Comparison of ENCODE assay signal across 10 cellular contexts in the genomic region with DNA sequence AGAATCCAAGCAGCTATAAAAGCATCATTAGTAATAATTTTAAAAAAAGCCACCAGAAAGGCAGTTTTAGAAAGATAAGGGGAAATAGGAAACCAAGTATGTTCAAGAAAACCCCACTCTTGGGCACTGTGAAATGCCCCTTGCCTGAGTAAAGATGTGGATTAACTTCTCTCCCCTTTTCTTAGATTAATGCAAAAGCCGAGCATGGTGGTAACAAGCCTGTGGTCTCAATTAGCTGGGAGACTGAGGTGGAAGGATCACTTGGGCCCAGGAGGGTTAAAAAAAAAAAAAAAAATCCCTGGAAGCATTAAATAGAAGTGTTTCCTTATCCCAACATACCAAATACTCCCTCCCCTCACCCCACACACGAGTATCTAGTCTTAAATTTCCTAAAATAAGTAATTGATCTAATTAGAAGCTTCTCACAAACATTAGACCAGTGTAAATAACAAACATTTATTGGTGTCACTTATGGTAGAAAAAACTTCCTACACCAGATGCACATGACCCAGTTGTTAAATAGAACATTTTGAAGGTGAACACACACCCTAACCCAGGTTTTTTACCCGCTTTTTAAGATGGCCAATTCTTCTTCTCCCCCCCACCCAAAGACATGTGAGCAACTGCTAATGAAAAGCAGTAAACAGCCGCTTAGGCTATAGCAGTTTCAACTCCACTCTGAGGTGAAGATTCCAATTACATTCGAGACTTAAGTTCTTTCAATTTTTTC. TPM values are rescaled to one million over a fixed set of nuclear protein-coding genes. Genes with fewer than 3 reads are reported as not detected.
A peak's percentile ranks its signal among the peaks of the same experiment; 100 is the strongest.
DNase-seq lines count a peak whose midpoint lies in the region; ATAC-seq, FAIRE-seq and TF ChIP-seq lines count a peak whose summit lies in the region.
"Had no signal": no experiment of that assay in that cellular context is flagged by ENCODE, and none has a peak within 500 bp of the region (broad histone marks: within the 10 kb centered on the region; RNA-seq: fewer than 3 reads in every experiment).

No MANE protein-coding gene starts in this region.

- H3K4me1 Mint-ChIP-seq in activated T-helper 2 cell treated with anti-CD3 and anti-CD28 coated beads, Interferon-gamma antibody, Interleukin-2, Interleukin-4, amounts not matched to agents 10 μg/mL and 5 μg/mL and 100 μg/mL, durations not matched to agents 14 hours and 24 hours and 36 hours (ENCODE audit: low read depth), result peaks cover 35% of the 10 kb centered on the region

- H3K4me3 ChIP-seq in right atrium auricular region, result peak overlapping the region; percentile 19 to 22
- no peak overlapping the region for H3K4me3 ChIP-seq in HepG2 (replicated peaks in 1 of 3; ENCODE audit: insufficient read depth in 1 of 3, low read depth in 2 of 3, low read length in 3 of 3)
- no peak overlapping the region for H3K4me3 ChIP-seq in aorta (ENCODE audit: low read length in 2 of 2)

- 89% methylated on average over 5 of the region's 5 CpGs for WGBS in HepG2 (ENCODE audit: low lambda C conversion rate)
- 42 to 46% methylated on average over 5 of the region's 5 CpGs for WGBS in aorta, 2 donors

- DNase-seq in right atrium auricular region (ENCODE audit: low spot score), result no peak
- no peak for DNase-seq in cardiac septum (ENCODE audit: low spot score)
- no peak for DNase-seq in activated T-helper 2 cell treated with anti-CD3 and anti-CD28 coated beads, Interferon-gamma antibody, Interleukin-2, Interleukin-4, amounts not matched to agents 10 μg/mL and 5 μg/mL and 100 μg/mL, durations not matched to agents 14 hours and 24 hours and 36 hours (ENCODE audit: low spot score)
- DNase-seq in HepG2 (ENCODE audit: low spot score), result no peak
- no peak for DNase-seq in aorta
- DNase-seq in NCI-H2196 (lab: John Stamatoyannopoulos, UW; ENCODE audit: unreplicated experiment), result no peak
- DNase-seq in frontal cortex (ENCODE audit: low spot score in 2 of 2), result no peak
- no peak for DNase-seq in RPMI8226
- DNase-seq: SIG-M5 had no signal

- ATAC-seq in HepG2 (no peak), aorta (ENCODE audit: low FRiP score) (no peak)

- H3K4me3 Mint-ChIP-seq in activated T-helper 2 cell treated with anti-CD3 and anti-CD28 coated beads, Interferon-gamma antibody, Interleukin-2, Interleukin-4, amounts not matched to agents 10 μg/mL and 5 μg/mL and 100 μg/mL, durations not matched to agents 14 hours and 24 hours and 36 hours (ENCODE audit: low read depth), result peak overlapping the region; percentile 100

- POLR2A ChIA-PET in HepG2 (lab: Yijun Ruan, JAX), result interaction anchor here (0.7 kb wide), 1 partner anchor 439 kb away, joined by 4 read pairs; no protein-coding TSS in a partner anchor

- H3K4me1 ChIP-seq in right atrium auricular region (peaks cover 0 to 56% of the 10 kb centered on the region in 2 donors), HepG2 (ENCODE audit: insufficient read depth, low read length) (peaks cover 50% of the 10 kb centered on the region), aorta (ENCODE audit: control insufficient read depth in 1 of 2, insufficient read depth in 2 of 2, low read length in 2 of 2) (peaks cover 0 to 2% of the 10 kb centered on the region in 2 donors)

- H3K9me3 Mint-ChIP-seq in activated T-helper 2 cell treated with anti-CD3 and anti-CD28 coated beads, Interferon-gamma antibody, Interleukin-2, Interleukin-4, amounts not matched to agents 10 μg/mL and 5 μg/mL and 100 μg/mL, durations not matched to agents 14 hours and 24 hours and 36 hours, result no peaks in the 10 kb centered on the region

- peak in 1 of 2 experiments; percentile 2; a peak in 1 of 4 replicates for TF ChIP-seq POLR2A in HepG2 (IDR thresholded peaks at IDR 0.05; ENCODE audit: insufficient read depth in 1 of 2, low read depth in 2 of 2, low read length in 2 of 2)

- no peak overlapping the region for H3K9ac ChIP-seq in HepG2 (ENCODE audit: insufficient read depth, low read depth, low read length)

- H3K9me3 ChIP-seq in right atrium auricular region, result no peaks in the 10 kb centered on the region
- H3K9me3 ChIP-seq in HepG2 (ENCODE audit: low read length), result no peaks in the 10 kb centered on the region
- H3K9me3 ChIP-seq in aorta (ENCODE audit: control insufficient read depth, low read length), result no peaks in the 10 kb centered on the region
- H3K9me3 ChIP-seq: neutrophil had no signal

- no peaks in the 10 kb centered on the region for H3K27me3 Mint-ChIP-seq in activated T-helper 2 cell treated with anti-CD3 and anti-CD28 coated beads, Interferon-gamma antibody, Interleukin-2, Interleukin-4, amounts not matched to agents 10 μg/mL and 5 μg/mL and 100 μg/mL, durations not matched to agents 14 hours and 24 hours and 36 hours (ENCODE audit: low read depth)

- no peak for TF ChIP-seq RAD21 in HepG2 (CRISPR knock-in tag; IDR thresholded peaks at IDR 0.05)

- BruUV-seq in HepG2 (replicated peaks; lab: Mats Ljungman, UMichigan), result TSS peak; percentile 43

- no peak overlapping the region for H3K27ac Mint-ChIP-seq in activated T-helper 2 cell treated with anti-CD3 and anti-CD28 coated beads, Interferon-gamma antibody, Interleukin-2, Interleukin-4, amounts not matched to agents 10 μg/mL and 5 μg/mL and 100 μg/mL, durations not matched to agents 14 hours and 24 hours and 36 hours

- no peak overlapping the region for H2AFZ ChIP-seq in HepG2 (ENCODE audit: low read length)

- H3K27ac ChIP-seq in right atrium auricular region (no peak overlapping the region), HepG2 (ENCODE audit: extremely low read length, insufficient read depth, low read length) (peak overlapping the region; percentile 7), aorta (ENCODE audit: low read depth in 1 of 2, low read length in 2 of 2) (no peak overlapping the region)
- H3K27ac ChIP-seq: neutrophil had no signal

- TF ChIP-seq CTCF in right atrium auricular region (IDR thresholded peaks at IDR 0.05), result no peak
- no peak for TF ChIP-seq CTCF in HepG2 (CRISPR knock-in tag; IDR thresholded peaks at IDR 0.05)

- intact Hi-C loops in cardiac septum (cut with DNase I) (no loop called here), HepG2 (cut with micrococcal nuclease; ENCODE audit: unreplicated experiment) (no loop called here), aorta (cut with DNase I) (no loop called here)
- intact Hi-C loops in activated T-helper 2 cell treated with anti-CD3 and anti-CD28 coated beads, Interferon-gamma antibody, Interleukin-2, Interleukin-4, amounts not matched to agents 10 μg/mL and 5 μg/mL and 100 μg/mL, durations not matched to agents 14 hours and 24 hours and 36 hours (cut with micrococcal nuclease), result loop anchor here (10.0 kb wide), 1 partner anchor 129 kb away; no protein-coding TSS in a partner anchor

- in situ Hi-C loops in HepG2 (cut with HindIII; ENCODE audit: extremely low pct_ligation_motif_present, low pct_unique_long_range_greater_than_20kb), result no loop called here

- H3K4me2 ChIP-seq in HepG2 (ENCODE audit: low read depth, low read length), result no peak overlapping the region; the same call in 1 of the 2 replicates

- FAIRE-seq in HepG2 (lab: Jason Lieb, UNC), result no peak
- no peak for FAIRE-seq in frontal cortex (lab: Jason Lieb, UNC)

- H3K36me3 ChIP-seq in right atrium auricular region, result peaks cover 73% of the 10 kb centered on the region
- peaks cover 7 to 67% of the 10 kb centered on the region in 2 experiments for H3K36me3 ChIP-seq in HepG2 (replicated peaks in 1 of 2; ENCODE audit: control insufficient read depth in 1 of 2, insufficient read depth in 2 of 2, low read length in 2 of 2)
- H3K36me3 ChIP-seq in aorta (ENCODE audit: control insufficient read depth in 1 of 2, insufficient read depth in 2 of 2, low read length in 1 of 2), result peaks cover 3 to 11% of the 10 kb centered on the region in 2 donors

- no peaks in the 10 kb centered on the region for H3K27me3 ChIP-seq in right atrium auricular region
- H3K27me3 ChIP-seq in HepG2 (ENCODE audit: control insufficient read depth in 1 of 2, insufficient read depth in 2 of 2, low read length in 2 of 2), result no peaks in the 10 kb centered on the region; a peak in 1 of 5 replicates
- H3K27me3 ChIP-seq in aorta (ENCODE audit: control insufficient read depth in 1 of 2, insufficient read depth in 2 of 2, low read length in 1 of 2), result no peaks in the 10 kb centered on the region
- H3K27me3 ChIP-seq: neutrophil had no signal

- CTCF ChIA-PET in HepG2 (lab: Yijun Ruan, JAX; ENCODE audit: low intra/inter-chr PET ratio, low total read pairs), result no interaction called here

- TF ChIP-seq EP300 in HepG2 (IDR thresholded peaks at IDR 0.05; ENCODE audit: low read depth in 2 of 2, low read length in 2 of 2) (no peak), HepG2 (CRISPR knock-in tag; IDR thresholded peaks at IDR 0.05; ENCODE audit: borderline replicate concordance) (no peak)

- peaks cover 56% of the 10 kb centered on the region for H4K20me1 ChIP-seq in HepG2 (ENCODE audit: insufficient read depth, low read length)

- peaks cover 81% of the 10 kb centered on the region for H3K36me3 Mint-ChIP-seq in activated T-helper 2 cell treated with anti-CD3 and anti-CD28 coated beads, Interferon-gamma antibody, Interleukin-2, Interleukin-4, amounts not matched to agents 10 μg/mL and 5 μg/mL and 100 μg/mL, durations not matched to agents 14 hours and 24 hours and 36 hours (ENCODE audit: low read depth)

- H3K79me2 ChIP-seq in HepG2 (ENCODE audit: insufficient read depth, low read length), result peaks cover 43% of the 10 kb centered on the region

RNA-seq across cellular contexts. Expression of a gene that starts 5.2 kb away (rescaled TPM):
- 100 to 1,000 TPM; 128 to 162 TPM for total RNA-seq in right atrium auricular region
- 284 TPM for total RNA-seq in cardiac septum
- total RNA-seq in activated T-helper 2 cell treated with anti-CD3 and anti-CD28 coated beads, Interferon-gamma antibody, Interleukin-2, Interleukin-4, amounts not matched to agents 10 μg/mL and 5 μg/mL and 100 μg/mL, durations not matched to agents 14 hours and 24 hours and 36 hours, result 283 and 285 TPM in 2 replicates
- total RNA-seq in HepG2 (2016; rRNA removed; fragmentation: Illumina TruSeq; extraction: Trizol), result 170 and 201 TPM in 2 replicates
- total RNA-seq in HepG2 (2016; cell fraction: cytosol; rRNA removed; fragmentation: Illumina TruSeq; extraction: Trizol; ENCODE audit: low read depth), result 11.3 and 12.9 TPM in 2 replicates
- total RNA-seq in HepG2 (2016; cell fraction: insoluble cytoplasmic fraction; rRNA removed; fragmentation: Illumina TruSeq; extraction: Trizol), result 150 and 197 TPM in 2 replicates
- 29.2 and 35.2 TPM in 2 replicates for total RNA-seq in HepG2 (2016; cell fraction: membrane; rRNA removed; fragmentation: Illumina TruSeq; extraction: Trizol)
- 348 and 388 TPM in 2 replicates for total RNA-seq in HepG2 (2016; cell fraction: nucleus; rRNA removed; fragmentation: Illumina TruSeq; extraction: Trizol)
- polyA plus RNA-seq in HepG2 (2011; rRNA removed), result 187 and 206 TPM in 2 replicates
- 150 and 201 TPM in 2 replicates for polyA plus RNA-seq in HepG2 (2011; cell fraction: cytosol; rRNA removed)
- 105 and 114 TPM in 2 replicates for polyA plus RNA-seq in HepG2 (2011; cell fraction: nucleus; rRNA removed)
- polyA plus RNA-seq in HepG2 (2012), result 378 and 476 TPM in 2 replicates
- 23.2 and 24.9 TPM in 2 replicates for polyA plus RNA-seq in HepG2 (2016; cell fraction: cytosol; fragmentation: Illumina TruSeq; extraction: Trizol; ENCODE audit: low read depth)
- polyA plus RNA-seq in HepG2 (2016; cell fraction: insoluble cytoplasmic fraction; fragmentation: Illumina TruSeq; extraction: Trizol; ENCODE audit: low read depth), result 263 and 283 TPM in 2 replicates
- 33.1 and 41.5 TPM in 2 replicates for polyA plus RNA-seq in HepG2 (2016; cell fraction: membrane; fragmentation: Illumina TruSeq; extraction: Trizol; ENCODE audit: low read depth)
- polyA plus RNA-seq in HepG2 (2016; cell fraction: nucleus; fragmentation: Illumina TruSeq; extraction: Trizol; ENCODE audit: insufficient read depth, low read depth), result 733 and 789 TPM in 2 replicates
- 133 and 284 TPM in 2 replicates for polyA minus RNA-seq in HepG2 (2011; rRNA and poly(A)+ RNA removed; ENCODE audit: low replicate concordance)
- 290 and 324 TPM in 2 replicates for polyA minus RNA-seq in HepG2 (2011; cell fraction: cytosol; rRNA and poly(A)+ RNA removed)
- polyA minus RNA-seq in HepG2 (2011; cell fraction: nucleus; rRNA and poly(A)+ RNA removed), result 124 and 160 TPM in 2 replicates
- total RNA-seq in aorta, result 100 to 1,000 TPM; 195 to 260 TPM
- polyA plus RNA-seq in aorta, result 10 to 100 TPM; 87.9 to 97.8 TPM
- total RNA-seq in frontal cortex, result 23.6 TPM

RNA-seq across cellular contexts. Expression of a gene that starts 25.7 kb away (rescaled TPM):
- total RNA-seq in right atrium auricular region (10 to 100 TPM; 26.0 to 30.5 TPM), cardiac septum (31.1 TPM), HepG2 (2016; rRNA removed; fragmentation: Illumina TruSeq; extraction: Trizol) (33.2 and 47.0 TPM in 2 replicates), aorta (10 to 100 TPM; 61.5 to 67.7 TPM), frontal cortex (74.2 TPM)
- total RNA-seq in activated T-helper 2 cell treated with anti-CD3 and anti-CD28 coated beads, Interferon-gamma antibody, Interleukin-2, Interleukin-4, amounts not matched to agents 10 μg/mL and 5 μg/mL and 100 μg/mL, durations not matched to agents 14 hours and 24 hours and 36 hours, result 50.8 and 51.0 TPM in 2 replicates
- total RNA-seq in HepG2 (2016; cell fraction: cytosol; rRNA removed; fragmentation: Illumina TruSeq; extraction: Trizol; ENCODE audit: low read depth), result 14.6 and 17.1 TPM in 2 replicates
- 32.1 and 41.4 TPM in 2 replicates for total RNA-seq in HepG2 (2016; cell fraction: insoluble cytoplasmic fraction; rRNA removed; fragmentation: Illumina TruSeq; extraction: Trizol)
- total RNA-seq in HepG2 (2016; cell fraction: membrane; rRNA removed; fragmentation: Illumina TruSeq; extraction: Trizol), result 14.1 and 14.7 TPM in 2 replicates
- 39.6 and 45.1 TPM in 2 replicates for total RNA-seq in HepG2 (2016; cell fraction: nucleus; rRNA removed; fragmentation: Illumina TruSeq; extraction: Trizol)
- polyA plus RNA-seq in HepG2 (2011; rRNA removed) (9.4 and 11.1 TPM in 2 replicates), aorta (10 to 100 TPM in 1 of 2 donors, 1 to 10 TPM in 1; 6.5 to 10.3 TPM)
- 4.5 and 7.1 TPM in 2 replicates for polyA plus RNA-seq in HepG2 (2011; cell fraction: cytosol; rRNA removed)
- 15.4 and 18.2 TPM in 2 replicates for polyA plus RNA-seq in HepG2 (2011; cell fraction: nucleus; rRNA removed)
- polyA plus RNA-seq in HepG2 (2012), result 14.1 and 14.6 TPM in 2 replicates
- 0.40 and 0.53 TPM in 2 replicates for polyA plus RNA-seq in HepG2 (2016; cell fraction: cytosol; fragmentation: Illumina TruSeq; extraction: Trizol; ENCODE audit: low read depth)
- 16.0 and 18.1 TPM in 2 replicates for polyA plus RNA-seq in HepG2 (2016; cell fraction: insoluble cytoplasmic fraction; fragmentation: Illumina TruSeq; extraction: Trizol; ENCODE audit: low read depth)
- polyA plus RNA-seq in HepG2 (2016; cell fraction: membrane; fragmentation: Illumina TruSeq; extraction: Trizol; ENCODE audit: low read depth), result 1.4 and 1.7 TPM in 2 replicates
- polyA plus RNA-seq in HepG2 (2016; cell fraction: nucleus; fragmentation: Illumina TruSeq; extraction: Trizol; ENCODE audit: insufficient read depth, low read depth), result 21.3 and 26.6 TPM in 2 replicates
- polyA minus RNA-seq in HepG2 (2011; rRNA and poly(A)+ RNA removed; ENCODE audit: low replicate concordance), result 22.4 and 55.2 TPM in 2 replicates
- polyA minus RNA-seq in HepG2 (2011; cell fraction: cytosol; rRNA and poly(A)+ RNA removed), result 24.6 and 33.5 TPM in 2 replicates
- 59.9 and 66.5 TPM in 2 replicates for polyA minus RNA-seq in HepG2 (2011; cell fraction: nucleus; rRNA and poly(A)+ RNA removed)

RNA-seq across cellular contexts. Expression of a gene that starts 35.6 kb away (rescaled TPM):
- 10 to 100 TPM in 1 of 2 donors, 1 to 10 TPM in 1; 7.5 to 12.1 TPM for total RNA-seq in right atrium auricular region
- total RNA-seq in cardiac septum, result 9.4 TPM
- 32.8 and 34.0 TPM in 2 replicates for total RNA-seq in activated T-helper 2 cell treated with anti-CD3 and anti-CD28 coated beads, Interferon-gamma antibody, Interleukin-2, Interleukin-4, amounts not matched to agents 10 μg/mL and 5 μg/mL and 100 μg/mL, durations not matched to agents 14 hours and 24 hours and 36 hours
- 90.0 and 103 TPM in 2 replicates for total RNA-seq in HepG2 (2016; rRNA removed; fragmentation: Illumina TruSeq; extraction: Trizol)
- total RNA-seq in HepG2 (2016; cell fraction: cytosol; rRNA removed; fragmentation: Illumina TruSeq; extraction: Trizol; ENCODE audit: low read depth), result 53.4 and 72.5 TPM in 2 replicates
- total RNA-seq in HepG2 (2016; cell fraction: insoluble cytoplasmic fraction; rRNA removed; fragmentation: Illumina TruSeq; extraction: Trizol), result 93.4 and 96.8 TPM in 2 replicates
- total RNA-seq in HepG2 (2016; cell fraction: membrane; rRNA removed; fragmentation: Illumina TruSeq; extraction: Trizol), result 85.0 and 123 TPM in 2 replicates
- 41.3 and 42.3 TPM in 2 replicates for total RNA-seq in HepG2 (2016; cell fraction: nucleus; rRNA removed; fragmentation: Illumina TruSeq; extraction: Trizol)
- polyA plus RNA-seq in HepG2 (2011; rRNA removed), result 61.1 and 75.5 TPM in 2 replicates
- 64.3 and 75.5 TPM in 2 replicates for polyA plus RNA-seq in HepG2 (2011; cell fraction: cytosol; rRNA removed)
- polyA plus RNA-seq in HepG2 (2011; cell fraction: nucleus; rRNA removed), result 34.1 and 38.7 TPM in 2 replicates
- polyA plus RNA-seq in HepG2 (2012), result 49.1 and 54.5 TPM in 2 replicates
- polyA plus RNA-seq in HepG2 (2016; cell fraction: cytosol; fragmentation: Illumina TruSeq; extraction: Trizol; ENCODE audit: low read depth), result 46.9 and 76.5 TPM in 2 replicates
- polyA plus RNA-seq in HepG2 (2016; cell fraction: insoluble cytoplasmic fraction; fragmentation: Illumina TruSeq; extraction: Trizol; ENCODE audit: low read depth), result 89.7 and 90.2 TPM in 2 replicates
- polyA plus RNA-seq in HepG2 (2016; cell fraction: membrane; fragmentation: Illumina TruSeq; extraction: Trizol; ENCODE audit: low read depth), result 64.9 and 87.8 TPM in 2 replicates
- 63.0 and 63.2 TPM in 2 replicates for polyA plus RNA-seq in HepG2 (2016; cell fraction: nucleus; fragmentation: Illumina TruSeq; extraction: Trizol; ENCODE audit: insufficient read depth, low read depth)
- 38.7 and 63.4 TPM in 2 replicates for polyA minus RNA-seq in HepG2 (2011; rRNA and poly(A)+ RNA removed; ENCODE audit: low replicate concordance)
- 18.4 and 19.4 TPM in 2 replicates for polyA minus RNA-seq in HepG2 (2011; cell fraction: cytosol; rRNA and poly(A)+ RNA removed)
- 12.0 and 14.9 TPM in 2 replicates for polyA minus RNA-seq in HepG2 (2011; cell fraction: nucleus; rRNA and poly(A)+ RNA removed)
- total RNA-seq in aorta, result 10 to 100 TPM; 14.3 to 15.4 TPM
- 10 to 100 TPM; 12.9 to 30.4 TPM for polyA plus RNA-seq in aorta
- total RNA-seq in frontal cortex, result 25.7 TPM

RNA-seq across cellular contexts. Expression of a gene that starts 46.4 kb away (rescaled TPM):
- total RNA-seq in right atrium auricular region (10 to 100 TPM; 28.5 to 32.9 TPM), cardiac septum (32.5 TPM), HepG2 (2016; rRNA removed; fragmentation: Illumina TruSeq; extraction: Trizol) (20.9 and 32.7 TPM in 2 replicates), aorta (10 to 100 TPM; 36.0 to 47.0 TPM), frontal cortex (19.2 TPM)
- total RNA-seq in activated T-helper 2 cell treated with anti-CD3 and anti-CD28 coated beads, Interferon-gamma antibody, Interleukin-2, Interleukin-4, amounts not matched to agents 10 μg/mL and 5 μg/mL and 100 μg/mL, durations not matched to agents 14 hours and 24 hours and 36 hours, result 44.3 and 44.9 TPM in 2 replicates
- 7.3 and 8.8 TPM in 2 replicates for total RNA-seq in HepG2 (2016; cell fraction: cytosol; rRNA removed; fragmentation: Illumina TruSeq; extraction: Trizol; ENCODE audit: low read depth)
- 22.6 and 28.4 TPM in 2 replicates for total RNA-seq in HepG2 (2016; cell fraction: insoluble cytoplasmic fraction; rRNA removed; fragmentation: Illumina TruSeq; extraction: Trizol)
- 17.5 and 19.3 TPM in 2 replicates for total RNA-seq in HepG2 (2016; cell fraction: membrane; rRNA removed; fragmentation: Illumina TruSeq; extraction: Trizol)
- total RNA-seq in HepG2 (2016; cell fraction: nucleus; rRNA removed; fragmentation: Illumina TruSeq; extraction: Trizol), result 12.4 and 13.3 TPM in 2 replicates
- polyA plus RNA-seq in HepG2 (2011; rRNA removed) (13.0 and 18.5 TPM in 2 replicates), aorta (10 to 100 TPM; 22.5 to 26.9 TPM)
- polyA plus RNA-seq in HepG2 (2011; cell fraction: cytosol; rRNA removed), result 9.8 and 15.8 TPM in 2 replicates
- polyA plus RNA-seq in HepG2 (2011; cell fraction: nucleus; rRNA removed), result 3.2 and 4.7 TPM in 2 replicates
- 16.8 and 24.2 TPM in 2 replicates for polyA plus RNA-seq in HepG2 (2012)
- 8.3 and 8.4 TPM in 2 replicates for polyA plus RNA-seq in HepG2 (2016; cell fraction: cytosol; fragmentation: Illumina TruSeq; extraction: Trizol; ENCODE audit: low read depth)
- 44.1 and 50.4 TPM in 2 replicates for polyA plus RNA-seq in HepG2 (2016; cell fraction: insoluble cytoplasmic fraction; fragmentation: Illumina TruSeq; extraction: Trizol; ENCODE audit: low read depth)
- polyA plus RNA-seq in HepG2 (2016; cell fraction: membrane; fragmentation: Illumina TruSeq; extraction: Trizol; ENCODE audit: low read depth), result 14.4 and 17.7 TPM in 2 replicates
- polyA plus RNA-seq in HepG2 (2016; cell fraction: nucleus; fragmentation: Illumina TruSeq; extraction: Trizol; ENCODE audit: insufficient read depth, low read depth), result 18.5 and 19.5 TPM in 2 replicates
- polyA minus RNA-seq in HepG2 (2011; rRNA and poly(A)+ RNA removed; ENCODE audit: low replicate concordance), result 9.8 and 19.2 TPM in 2 replicates
- 15.6 and 16.9 TPM in 2 replicates for polyA minus RNA-seq in HepG2 (2011; cell fraction: cytosol; rRNA and poly(A)+ RNA removed)
- 10.2 and 11.8 TPM in 2 replicates for polyA minus RNA-seq in HepG2 (2011; cell fraction: nucleus; rRNA and poly(A)+ RNA removed)

Comparison
In these comparisons a context has a peak if more than half of its experiments do, and no peak if none do; other contexts are left out.
1. H3K4me3 ChIP-seq: peak in right atrium auricular region (2 of 2); none in HepG2 (0 of 3) and aorta (0 of 2).